ENCODE assay signal across 9 cellular contexts in genomic region chr9:89154651-89155336, GRCh38. TPM values are rescaled to one million over a fixed set of nuclear protein-coding genes. Genes with fewer than 3 reads are reported as not detected.
DNase-seq lines count a peak whose midpoint lies in the region; ATAC-seq, FAIRE-seq and TF ChIP-seq lines count a peak whose summit lies in the region.
"Had no signal": no experiment of that assay in that cellular context is flagged by ENCODE, and none has a peak within 500 bp of the region (broad histone marks: within the 10 kb centered on the region; RNA-seq: fewer than 3 reads in every experiment).

No MANE protein-coding gene starts in this region.

- no peaks in the 10 kb centered on the region for H3K4me1 Mint-ChIP-seq in T-helper 17 cell

- no peak for TF ChIP-seq POLR2A in A549 (IDR thresholded peaks at IDR 0.05; ENCODE audit: low read length)

- H3K4me2 ChIP-seq in A549, result peak overlapping the region; percentile 64

- peak; percentile 70 to 77; a peak in 5 of 6 replicates for ATAC-seq in A549
- peak; percentile 52 for ATAC-seq in T-helper 17 cell
- ATAC-seq in GM19397 (IDR thresholded peaks at IDR 0.05; ENCODE audit: unreplicated experiment), result no peak
- no peak for ATAC-seq in GM18873 (IDR thresholded peaks at IDR 0.05; ENCODE audit: low FRiP score, unreplicated experiment)

- POLR2A ChIA-PET in A549 (lab: Yijun Ruan, JAX), result interaction anchor here (2.1 kb wide), 1 partner anchor 25 kb away, joined by 8 read pairs; no protein-coding TSS in a partner anchor

- H3K27ac ChIP-seq in A549, result peak overlapping the region; percentile 72 to 86

- CTCF ChIA-PET in A549 (lab: Yijun Ruan, JAX), result interaction anchor here (1.6 to 2.0 kb wide), 3 partner anchors 15 to 124 kb away, joined by 4 to 7 read pairs (median 6); no protein-coding TSS in a partner anchor

- no peaks in the 10 kb centered on the region for H3K36me3 Mint-ChIP-seq in T-helper 17 cell (ENCODE audit: low read depth)

- DNase-seq in A549 (ENCODE audit: low read depth in 1 of 2, low spot score in 1 of 2) (peak; percentile 55 to 60), GM04504 (ENCODE audit: low read depth) (peak; percentile 57), T-helper 17 cell (no peak), fibroblast of villous mesenchyme (ENCODE audit: low read depth) (peak; percentile 80), NCI-H2081 treated with DMSO at 0.1 percent for 48 hours (lab: John Stamatoyannopoulos, UW) (no peak), NCI-H1105 treated with DMSO at 0.1 percent for 48 hours (lab: John Stamatoyannopoulos, UW) (no peak)
- DNase-seq: NCI-H510A had no signal

- no peak for TF ChIP-seq EP300 in A549 (IDR thresholded peaks at IDR 0.05)

- TF ChIP-seq CTCF in A549 (IDR thresholded peaks at IDR 0.05) (no peak), fibroblast of villous mesenchyme (IDR thresholded peaks at IDR 0.05; ENCODE audit: insufficient read depth, low read depth, low read length) (no peak)

- no peak overlapping the region for H3K27ac Mint-ChIP-seq in T-helper 17 cell

- FAIRE-seq in A549 (lab: Jason Lieb, UNC), result no peak

- peaks cover 19% of the 10 kb centered on the region for H3K27me3 Mint-ChIP-seq in T-helper 17 cell

- no peak overlapping the region for H3K4me3 ChIP-seq in A549
- H3K4me3 ChIP-seq in fibroblast of villous mesenchyme (ENCODE audit: low read depth, low read length), result no peak overlapping the region

- H3K4me1 ChIP-seq in A549, result peaks cover 23% of the 10 kb centered on the region

- no peaks in the 10 kb centered on the region for H3K9me3 ChIP-seq in A549
- H3K9me3 ChIP-seq in T-helper 17 cell (ENCODE audit: control insufficient read depth, low read length, poor library complexity, severe bottlenecking), result no peaks in the 10 kb centered on the region

- peak overlapping the region; percentile 42 for H3K4me3 Mint-ChIP-seq in T-helper 17 cell

- 56% methylated on average over 14 of the region's 14 CpGs for WGBS in A549 (ENCODE audit: missing lambda C conversion rate)

- TF ChIP-seq RAD21 in A549 (conservative IDR thresholded peaks at IDR 0.05 in 1 of 2, IDR thresholded peaks at IDR 0.05 in 1 of 2), result no peak

TF ChIP-seq in A549, 52 proteins besides CTCF, POLR2A, EP300 and RAD21:
- TF ChIP-seq TP53 (CRISPR knock-in tag; IDR thresholded peaks at IDR 0.05) (no peak), NFE2L2 (conservative IDR thresholded peaks at IDR 0.05; ENCODE audit: low read length) (no peak), MAFK (IDR thresholded peaks at IDR 0.05; ENCODE audit: partially characterized antibody) (peak; percentile 45), CHD2 (IDR thresholded peaks at IDR 0.05; ENCODE audit: low read length, partially characterized antibody) (no peak), SREBF2 (IDR thresholded peaks at IDR 0.05) (no peak), SMC3 (IDR thresholded peaks at IDR 0.05) (no peak), FOSL2 (IDR thresholded peaks at IDR 0.05) (no peak), FOSL2 (CRISPR knock-in tag; IDR thresholded peaks at IDR 0.05) (peak; percentile 52)
- TF ChIP-seq, protein P1, sequence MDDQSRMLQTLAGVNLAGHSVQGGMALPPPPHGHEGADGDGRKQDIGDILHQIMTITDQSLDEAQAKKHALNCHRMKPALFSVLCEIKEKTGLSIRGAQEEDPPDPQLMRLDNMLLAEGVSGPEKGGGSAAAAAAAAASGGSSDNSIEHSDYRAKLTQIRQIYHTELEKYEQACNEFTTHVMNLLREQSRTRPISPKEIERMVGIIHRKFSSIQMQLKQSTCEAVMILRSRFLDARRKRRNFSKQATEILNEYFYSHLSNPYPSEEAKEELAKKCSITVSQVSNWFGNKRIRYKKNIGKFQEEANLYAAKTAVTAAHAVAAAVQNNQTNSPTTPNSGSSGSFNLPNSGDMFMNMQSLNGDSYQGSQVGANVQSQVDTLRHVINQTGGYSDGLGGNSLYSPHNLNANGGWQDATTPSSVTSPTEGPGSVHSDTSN (IDR thresholded peaks at IDR 0.05), result no peak

RNA-seq across cellular contexts. Expression of gene SHC3, which starts 23.8 kb away (rescaled TPM):
- polyA plus RNA-seq in A549 (2011; rRNA removed), result 0.08 and 0.09 TPM in 2 replicates
- 0.01 and 0.03 TPM in 2 replicates for polyA plus RNA-seq in A549 (2012; cell fraction: cytosol; rRNA removed)
- 0.06 and 0.07 TPM in 2 replicates for polyA plus RNA-seq in A549 (2012; cell fraction: nucleus; rRNA removed)
- polyA plus RNA-seq in A549 (2017; fragmentation: RNase III; extraction: RNeasy Plus Mini Kit Qiagen cat#74134 plus additional on column Dnase treatment), result 0.37 to 0.88 TPM (median 0.54 TPM) in 3 replicates
- polyA minus RNA-seq in A549 (2011; rRNA and poly(A)+ RNA removed), result 0.15 and 0.41 TPM in 2 replicates
- not detected for total RNA-seq in T-helper 17 cell
- 7.4 and 11.7 TPM in 2 replicates for total RNA-seq in fibroblast of villous mesenchyme

Comparison
In these comparisons a context has a peak if more than half of its experiments do, and no peak if none do; other contexts are left out.
1. ATAC-seq: peak in A549 (2 of 2) and T-helper 17 cell (single experiment); none in GM19397 (single experiment) and GM18873 (single experiment).
2. DNase-seq: peak in A549 (2 of 2), GM04504 (single experiment) and fibroblast of villous mesenchyme (single experiment); none in T-helper 17 cell (0 of 3), NCI-H2081 treated with DMSO at 0.1 percent for 48 hours (single experiment) and NCI-H1105 treated with DMSO at 0.1 percent for 48 hours (single experiment).